17 cellular contexts compared by ENCODE assay signal in genomic region chr3:40097507-40098117, GRCh38.
A peak's percentile ranks its signal among the peaks of the same experiment; 100 is the strongest.
DNase-seq lines count a peak whose midpoint lies in the region; ATAC-seq and TF ChIP-seq lines count a peak whose summit lies in the region.
"Had no signal": no experiment of that assay in that cellular context is flagged by ENCODE, and none has a peak within 500 bp of the region (broad histone marks: within the 10 kb centered on the region; RNA-seq: fewer than 3 reads in every experiment).

No MANE protein-coding gene starts in this region.

- TF ChIP-seq CTCF in thoracic aorta (IDR thresholded peaks at IDR 0.05), result no peak

- H3K4me3 ChIP-seq in GM23248, result no peak overlapping the region
- H3K4me3 ChIP-seq in thoracic aorta, result no peak overlapping the region
- H3K4me3 ChIP-seq: BLaER1, Peyer's patch had no signal

- no peak overlapping the region for H2AFZ ChIP-seq in GM23248

- H3K4me1 ChIP-seq in GM23248 (ENCODE audit: insufficient read depth) (peaks cover 18% of the 10 kb centered on the region), thoracic aorta (ENCODE audit: control insufficient read depth in 1 of 2, low read depth in 2 of 2) (peaks cover 11 to 21% of the 10 kb centered on the region in 2 donors)
- H3K4me1 ChIP-seq: BLaER1, Peyer's patch had no signal

- H3K27me3 ChIP-seq in GM23248 (replicated peaks; ENCODE audit: insufficient read depth), result no peaks in the 10 kb centered on the region
- no peaks in the 10 kb centered on the region for H3K27me3 ChIP-seq in thoracic aorta (replicated peaks; ENCODE audit: insufficient read depth)
- H3K27me3 ChIP-seq: BLaER1, Peyer's patch had no signal

- no peak overlapping the region for H3K9ac ChIP-seq in GM23248
- H3K9ac ChIP-seq: BLaER1 had no signal

- H3K79me2 ChIP-seq in GM23248 (ENCODE audit: insufficient read depth), result no peaks in the 10 kb centered on the region

- peak overlapping the region; percentile 55 for H3K4me2 ChIP-seq in GM23248 (ENCODE audit: unreplicated experiment)
- H3K4me2 ChIP-seq: BLaER1 had no signal

- no peaks in the 10 kb centered on the region for H3K9me2 ChIP-seq in GM23248 (ENCODE audit: insufficient read depth)

- H3K27ac ChIP-seq in GM23248, result no peak overlapping the region
- H3K27ac ChIP-seq in thoracic aorta, result peak overlapping the region; percentile 2 to 53
- H3K27ac ChIP-seq: BLaER1, Peyer's patch had no signal

- peaks cover 15% of the 10 kb centered on the region for H3F3A ChIP-seq in GM23248 (ENCODE audit: insufficient read depth)

- no peaks in the 10 kb centered on the region for H3K36me3 ChIP-seq in GM23248 (ENCODE audit: low read depth)
- H3K36me3 ChIP-seq in thoracic aorta, result no peaks in the 10 kb centered on the region
- H3K36me3 ChIP-seq: BLaER1, Peyer's patch had no signal

- H3K9me3 ChIP-seq in GM23248 (ENCODE audit: low read depth) (no peaks in the 10 kb centered on the region), thoracic aorta (no peaks in the 10 kb centered on the region)
- H3K9me3 ChIP-seq: BLaER1, Peyer's patch had no signal

- 22 to 24% methylated on average over 8 of the region's 8 CpGs for WGBS in GM23248 (ENCODE audit: low coverage in 1 of 2, low lambda C conversion rate in 2 of 2, missing lambda C conversion rate in 2 of 2), 2 experiments

- intact Hi-C loops in left ventricle myocardium superior (cut with micrococcal nuclease), result no loop called here

- no peaks in the 10 kb centered on the region for H4K20me1 ChIP-seq in GM23248 (ENCODE audit: insufficient read depth)
- H4K20me1 ChIP-seq: BLaER1 had no signal

- in situ Hi-C loops in GM23248 (cut with MboI), result no loop called here

- DNase-seq in GM23248 (peak; percentile 54), astrocyte of the hippocampus (ENCODE audit: low read depth, low spot score) (peak; percentile 31), kidney tubule cell (ENCODE audit: low spot score) (peak; percentile 52), thoracic aorta (ENCODE audit: low spot score) (no peak), left ventricle myocardium superior (no peak)
- DNase-seq: CD8-positive, alpha-beta memory T cell; H7; NCI-H1105 treated with DMSO at 0.1 percent for 48 hours; NCI-H187; NCI-H2171; NCI-H446 treated with DMSO at 0.1 percent for 48 hours; NCI-H774; Peyer's patch; SIG-M5 had no signal

- no peak for ATAC-seq in thoracic aorta (ENCODE audit: insufficient number of reproducible peaks, low FRiP score, low read depth)
- no peak for ATAC-seq in left ventricle myocardium superior
- ATAC-seq in GM21786 (IDR thresholded peaks at IDR 0.05; ENCODE audit: unreplicated experiment), result no peak
- ATAC-seq in GM21367 (IDR thresholded peaks at IDR 0.05; ENCODE audit: unreplicated experiment), result no peak

Comparison
In these comparisons a context has a peak if more than half of its experiments do, and no peak if none do; other contexts are left out.
1. DNase-seq: peak in GM23248 (single experiment), astrocyte of the hippocampus (single experiment) and kidney tubule cell (single experiment); none in thoracic aorta (single experiment) and left ventricle myocardium superior (single experiment).